Comparison of ENCODE assay signal across 12 cellular contexts in genomic region chr3:39433642-39434041, GRCh38. TPM values are rescaled to one million over a fixed set of nuclear protein-coding genes. Genes with fewer than 3 reads are reported as not detected.
DNase-seq lines count a peak whose midpoint lies in the region; ATAC-seq and TF ChIP-seq lines count a peak whose summit lies in the region.
"Had no signal": no experiment of that assay in that cellular context is flagged by ENCODE, and none has a peak within 500 bp of the region (broad histone marks: within the 10 kb centered on the region; RNA-seq: fewer than 3 reads in every experiment).

No MANE protein-coding gene starts in this region.

- H3K4me1 Mint-ChIP-seq in stimulated activated naive CD8-positive, alpha-beta T cell treated with anti-CD3 and anti-CD28 coated beads, Interleukin-15, amount 100 ng/mL, for 72 hours, result peaks cover 6% of the 10 kb centered on the region
- H3K4me1 Mint-ChIP-seq: endodermal cell had no signal

- H3K4me3 Mint-ChIP-seq in stimulated activated naive CD8-positive, alpha-beta T cell treated with anti-CD3 and anti-CD28 coated beads, Interleukin-15, amount 100 ng/mL, for 72 hours, result no peak overlapping the region
- H3K4me3 Mint-ChIP-seq: endodermal cell had no signal

- in situ Hi-C loops in gastrocnemius medialis (cut with MboI; ENCODE audit: low sequenced_read_pairs in 4 of 4), result no loop called here

- no peaks in the 10 kb centered on the region for H3K4me1 ChIP-seq in gastrocnemius medialis

- no peaks in the 10 kb centered on the region for H3K27me3 ChIP-seq in gastrocnemius medialis

- no peak for TF ChIP-seq CTCF in gastrocnemius medialis (IDR thresholded peaks at IDR 0.05 in 4 of 5, conservative IDR thresholded peaks at IDR 0.05 in 1 of 5)

- no peak for TF ChIP-seq POLR2A in gastrocnemius medialis (IDR thresholded peaks at IDR 0.05)

- H3K27ac ChIP-seq in angular gyrus (ENCODE audit: low read depth, low read length), result peak overlapping the region; percentile 25
- H3K27ac ChIP-seq in gastrocnemius medialis, result peak overlapping the region in 3 of 4 donors; percentile 40 to 53 (median 52)

- H3K4me3 ChIP-seq in gastrocnemius medialis, result no peak overlapping the region

- no peaks in the 10 kb centered on the region for H3K9me3 ChIP-seq in gastrocnemius medialis

- no peak overlapping the region for H3K27ac Mint-ChIP-seq in stimulated activated naive CD8-positive, alpha-beta T cell treated with anti-CD3 and anti-CD28 coated beads, Interleukin-15, amount 100 ng/mL, for 72 hours
- H3K27ac Mint-ChIP-seq: endodermal cell had no signal

- peaks cover 19% of the 10 kb centered on the region for H3K27me3 Mint-ChIP-seq in stimulated activated naive CD8-positive, alpha-beta T cell treated with anti-CD3 and anti-CD28 coated beads, Interleukin-15, amount 100 ng/mL, for 72 hours

- ATAC-seq in gastrocnemius medialis, result no peak
- no peak for ATAC-seq in stimulated activated naive CD8-positive, alpha-beta T cell treated with anti-CD3 and anti-CD28 coated beads, Interleukin-15, amount 100 ng/mL, for 72 hours
- no peak for ATAC-seq in HG03025 (IDR thresholded peaks at IDR 0.05; ENCODE audit: low FRiP score, unreplicated experiment)

- no peaks in the 10 kb centered on the region for H3K9me3 Mint-ChIP-seq in stimulated activated naive CD8-positive, alpha-beta T cell treated with anti-CD3 and anti-CD28 coated beads, Interleukin-15, amount 100 ng/mL, for 72 hours
- H3K9me3 Mint-ChIP-seq: endodermal cell had no signal

- intact Hi-C loops in gastrocnemius medialis (cut with DNase I; ENCODE audit: low total_unique reads), result no loop called here

- no peaks in the 10 kb centered on the region for H3K36me3 ChIP-seq in gastrocnemius medialis

- peak; percentile 56 for DNase-seq in EL
- DNase-seq in glomerular visceral epithelial cell (ENCODE audit: extremely low spot score), result peak; percentile 54
- DNase-seq in gastrocnemius medialis, result no peak
- DNase-seq in stimulated activated naive CD8-positive, alpha-beta T cell treated with anti-CD3 and anti-CD28 coated beads, Interleukin-15, amount 100 ng/mL, for 72 hours, result no peak
- no peak for DNase-seq in NCI-H524 treated with DMSO at 0.1 percent for 48 hours (lab: John Stamatoyannopoulos, UW)
- no peak for DNase-seq in activated CD4-positive, alpha-beta T cell treated with anti-CD3 and anti-CD28 coated beads for 48 hours
- DNase-seq: endodermal cell; MV-4-11; NCI-H2227 treated with DMSO at 0.1 percent for 48 hours; stimulated activated CD4-positive, alpha-beta T cell treated with anti-CD3 and anti-CD28 coated beads, Interleukin-4, amount 100 ng/mL, for 4 hours had no signal

RNA-seq across cellular contexts. Expression of gene RPSA, which starts 27.1 kb away (rescaled TPM):
- total RNA-seq in gastrocnemius medialis, result 100 to 1,000 TPM; 644 to 857 (median 730) TPM

RNA-seq across cellular contexts. Expression of gene MOBP, which starts 33.8 kb away (rescaled TPM):
- total RNA-seq in gastrocnemius medialis, result not detected

RNA-seq across cellular contexts. Expression of gene SLC25A38, which starts 50.5 kb away (rescaled TPM):
- 10 to 100 TPM; 43.8 to 51.2 (median 48.2) TPM for total RNA-seq in gastrocnemius medialis

Comparison
In these comparisons a context has a peak if more than half of its experiments do, and no peak if none do; other contexts are left out.
1. DNase-seq: peak in EL (single experiment) and glomerular visceral epithelial cell (single experiment); none in gastrocnemius medialis (0 of 2), stimulated activated naive CD8-positive, alpha-beta T cell treated with anti-CD3 and anti-CD28 coated beads, Interleukin-15, amount 100 ng/mL, for 72 hours (0 of 2), NCI-H524 treated with DMSO at 0.1 percent for 48 hours (single experiment) and activated CD4-positive, alpha-beta T cell treated with anti-CD3 and anti-CD28 coated beads for 48 hours (single experiment).